1 cellular context compared by ENCODE assay signal in the genomic region with DNA sequence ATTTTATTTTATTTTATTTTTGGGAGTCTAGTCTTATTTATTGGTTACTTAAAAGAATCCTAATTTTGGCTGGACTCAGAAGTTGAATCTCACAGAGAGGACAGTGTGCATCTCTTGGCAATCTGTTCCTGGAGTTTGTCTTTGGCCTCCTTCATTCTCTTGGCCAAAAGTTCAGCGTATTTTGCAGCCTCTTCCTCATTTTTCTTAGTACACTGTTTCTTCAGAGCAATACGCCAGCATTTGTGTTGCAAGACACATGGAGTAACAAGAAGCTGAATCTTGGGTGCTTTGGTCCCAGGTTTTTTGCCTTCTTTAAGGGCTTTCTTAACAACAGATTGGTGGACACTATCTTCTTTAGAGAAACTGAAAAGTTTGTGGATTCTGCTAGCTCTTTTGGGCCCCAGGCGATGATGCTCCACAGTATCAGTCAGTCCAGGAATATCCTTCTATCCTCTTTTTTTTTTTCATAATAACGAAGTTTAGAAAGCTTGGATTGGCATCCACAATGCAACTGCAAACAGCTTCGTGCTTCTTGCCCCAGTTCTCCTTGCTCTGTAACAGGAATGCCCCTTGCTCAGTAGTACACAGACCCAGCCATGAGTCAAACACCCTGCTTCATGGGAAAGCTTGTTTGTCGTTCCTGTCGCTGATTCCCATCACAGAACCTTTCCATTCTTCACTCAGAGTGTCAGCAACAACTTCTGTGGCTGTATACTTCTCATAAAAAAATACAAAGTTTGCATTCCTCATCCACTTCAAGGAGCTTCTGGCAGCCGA.
TF ChIP-seq lines count a peak whose summit lies in the region.

No MANE protein-coding gene starts in this region.

TF ChIP-seq in HepG2, 621 proteins besides CTCF, POLR2A, EP300 and RAD21:
- TF ChIP-seq, protein P1, sequence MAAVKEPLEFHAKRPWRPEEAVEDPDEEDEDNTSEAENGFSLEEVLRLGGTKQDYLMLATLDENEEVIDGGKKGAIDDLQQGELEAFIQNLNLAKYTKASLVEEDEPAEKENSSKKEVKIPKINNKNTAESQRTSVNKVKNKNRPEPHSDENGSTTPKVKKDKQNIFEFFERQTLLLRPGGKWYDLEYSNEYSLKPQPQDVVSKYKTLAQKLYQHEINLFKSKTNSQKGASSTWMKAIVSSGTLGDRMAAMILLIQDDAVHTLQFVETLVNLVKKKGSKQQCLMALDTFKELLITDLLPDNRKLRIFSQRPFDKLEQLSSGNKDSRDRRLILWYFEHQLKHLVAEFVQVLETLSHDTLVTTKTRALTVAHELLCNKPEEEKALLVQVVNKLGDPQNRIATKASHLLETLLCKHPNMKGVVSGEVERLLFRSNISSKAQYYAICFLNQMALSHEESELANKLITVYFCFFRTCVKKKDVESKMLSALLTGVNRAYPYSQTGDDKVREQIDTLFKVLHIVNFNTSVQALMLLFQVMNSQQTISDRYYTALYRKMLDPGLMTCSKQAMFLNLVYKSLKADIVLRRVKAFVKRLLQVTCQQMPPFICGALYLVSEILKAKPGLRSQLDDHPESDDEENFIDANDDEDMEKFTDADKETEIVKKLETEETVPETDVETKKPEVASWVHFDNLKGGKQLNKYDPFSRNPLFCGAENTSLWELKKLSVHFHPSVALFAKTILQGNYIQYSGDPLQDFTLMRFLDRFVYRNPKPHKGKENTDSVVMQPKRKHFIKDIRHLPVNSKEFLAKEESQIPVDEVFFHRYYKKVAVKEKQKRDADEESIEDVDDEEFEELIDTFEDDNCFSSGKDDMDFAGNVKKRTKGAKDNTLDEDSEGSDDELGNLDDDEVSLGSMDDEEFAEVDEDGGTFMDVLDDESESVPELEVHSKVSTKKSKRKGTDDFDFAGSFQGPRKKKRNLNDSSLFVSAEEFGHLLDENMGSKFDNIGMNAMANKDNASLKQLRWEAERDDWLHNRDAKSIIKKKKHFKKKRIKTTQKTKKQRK (IDR thresholded peaks at IDR 0.05; ENCODE audit: low read length): no peak
- TF ChIP-seq TCF7L2 (IDR thresholded peaks at IDR 0.05; ENCODE audit: low read depth, low read length) (no peak), NCOR1 (IDR thresholded peaks at IDR 0.05; ENCODE audit: borderline replicate concordance, low read length) (no peak), ZNF556 (CRISPR knock-in tag; IDR thresholded peaks at IDR 0.05; ENCODE audit: borderline replicate concordance) (no peak), ATAD3A (CRISPR knock-in tag; IDR thresholded peaks at IDR 0.05) (no peak), KDM5A (IDR thresholded peaks at IDR 0.05; ENCODE audit: borderline replicate concordance, low read length) (no peak), KDM3A (CRISPR knock-in tag; IDR thresholded peaks at IDR 0.05; ENCODE audit: low read depth) (no peak), ZNF230 (CRISPR knock-in tag; IDR thresholded peaks at IDR 0.05) (no peak)
- TF ChIP-seq, protein P2, sequence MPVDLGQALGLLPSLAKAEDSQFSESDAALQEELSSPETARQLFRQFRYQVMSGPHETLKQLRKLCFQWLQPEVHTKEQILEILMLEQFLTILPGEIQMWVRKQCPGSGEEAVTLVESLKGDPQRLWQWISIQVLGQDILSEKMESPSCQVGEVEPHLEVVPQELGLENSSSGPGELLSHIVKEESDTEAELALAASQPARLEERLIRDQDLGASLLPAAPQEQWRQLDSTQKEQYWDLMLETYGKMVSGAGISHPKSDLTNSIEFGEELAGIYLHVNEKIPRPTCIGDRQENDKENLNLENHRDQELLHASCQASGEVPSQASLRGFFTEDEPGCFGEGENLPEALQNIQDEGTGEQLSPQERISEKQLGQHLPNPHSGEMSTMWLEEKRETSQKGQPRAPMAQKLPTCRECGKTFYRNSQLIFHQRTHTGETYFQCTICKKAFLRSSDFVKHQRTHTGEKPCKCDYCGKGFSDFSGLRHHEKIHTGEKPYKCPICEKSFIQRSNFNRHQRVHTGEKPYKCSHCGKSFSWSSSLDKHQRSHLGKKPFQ (CRISPR knock-in tag; IDR thresholded peaks at IDR 0.05; ENCODE audit: insufficient replicate concordance): no peak
- TF ChIP-seq, protein P3, sequence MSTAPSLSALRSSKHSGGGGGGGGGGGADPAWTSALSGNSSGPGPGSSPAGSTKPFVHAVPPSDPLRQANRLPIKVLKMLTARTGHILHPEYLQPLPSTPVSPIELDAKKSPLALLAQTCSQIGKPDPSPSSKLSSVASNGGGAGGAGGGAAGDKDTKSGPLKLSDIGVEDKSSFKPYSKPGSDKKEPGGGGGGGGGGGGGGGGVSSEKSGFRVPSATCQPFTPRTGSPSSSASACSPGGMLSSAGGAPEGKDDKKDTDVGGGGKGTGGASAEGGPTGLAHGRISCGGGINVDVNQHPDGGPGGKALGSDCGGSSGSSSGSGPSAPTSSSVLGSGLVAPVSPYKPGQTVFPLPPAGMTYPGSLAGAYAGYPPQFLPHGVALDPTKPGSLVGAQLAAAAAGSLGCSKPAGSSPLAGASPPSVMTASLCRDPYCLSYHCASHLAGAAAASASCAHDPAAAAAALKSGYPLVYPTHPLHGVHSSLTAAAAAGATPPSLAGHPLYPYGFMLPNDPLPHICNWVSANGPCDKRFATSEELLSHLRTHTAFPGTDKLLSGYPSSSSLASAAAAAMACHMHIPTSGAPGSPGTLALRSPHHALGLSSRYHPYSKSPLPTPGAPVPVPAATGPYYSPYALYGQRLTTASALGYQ (CRISPR knock-in tag; IDR thresholded peaks at IDR 0.05): no peak
- TF ChIP-seq, protein P4, sequence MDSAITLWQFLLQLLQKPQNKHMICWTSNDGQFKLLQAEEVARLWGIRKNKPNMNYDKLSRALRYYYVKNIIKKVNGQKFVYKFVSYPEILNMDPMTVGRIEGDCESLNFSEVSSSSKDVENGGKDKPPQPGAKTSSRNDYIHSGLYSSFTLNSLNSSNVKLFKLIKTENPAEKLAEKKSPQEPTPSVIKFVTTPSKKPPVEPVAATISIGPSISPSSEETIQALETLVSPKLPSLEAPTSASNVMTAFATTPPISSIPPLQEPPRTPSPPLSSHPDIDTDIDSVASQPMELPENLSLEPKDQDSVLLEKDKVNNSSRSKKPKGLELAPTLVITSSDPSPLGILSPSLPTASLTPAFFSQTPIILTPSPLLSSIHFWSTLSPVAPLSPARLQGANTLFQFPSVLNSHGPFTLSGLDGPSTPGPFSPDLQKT (CRISPR knock-in tag; IDR thresholded peaks at IDR 0.05; ENCODE audit: borderline replicate concordance): no peak
